ENCODE assay signal across 9 cellular contexts in genomic region chr22:26658161-26658560, GRCh38. TPM values are rescaled to one million over a fixed set of nuclear protein-coding genes. Genes with fewer than 3 reads are reported as not detected.
DNase-seq lines count a peak whose midpoint lies in the region; ATAC-seq and TF ChIP-seq lines count a peak whose summit lies in the region.
"Had no signal": no experiment of that assay in that cellular context is flagged by ENCODE, and none has a peak within 500 bp of the region (broad histone marks: within the 10 kb centered on the region; RNA-seq: fewer than 3 reads in every experiment).

No MANE protein-coding gene starts in this region.

- TF ChIP-seq CTCF in vagina (IDR thresholded peaks at IDR 0.05) (no peak), left lung (IDR thresholded peaks at IDR 0.05) (no peak), body of pancreas (IDR thresholded peaks at IDR 0.05) (no peak)

- H3K4me3 ChIP-seq in right cardiac atrium (ENCODE audit: low read length), result peak overlapping the region; percentile 26
- peak overlapping the region; percentile 81 for H3K4me3 ChIP-seq in iPS-18c (ENCODE audit: insufficient read depth, low read depth, low read length)
- peak overlapping the region; percentile 32 for H3K4me3 ChIP-seq in vagina
- H3K4me3 ChIP-seq in left lung, result peak overlapping the region in 1 of 2 donors; percentile 41
- H3K4me3 ChIP-seq in body of pancreas, result no peak overlapping the region

- no peaks in the 10 kb centered on the region for H3K36me3 ChIP-seq in vagina
- no peaks in the 10 kb centered on the region for H3K36me3 ChIP-seq in left lung
- no peaks in the 10 kb centered on the region for H3K36me3 ChIP-seq in body of pancreas (replicated peaks in 1 of 2; ENCODE audit: insufficient read depth in 1 of 2, low read depth in 2 of 2)

- H3K4me3 Mint-ChIP-seq in activated CD8-positive, alpha-beta T cell treated with anti-CD3 and anti-CD28 coated beads, Interleukin-2, amount 10 ng/mL, durations not matched to agents 7 days and 5 days, result peak overlapping the region; percentile 87

- peak overlapping the region; percentile 88 for H3K27ac Mint-ChIP-seq in activated CD8-positive, alpha-beta T cell treated with anti-CD3 and anti-CD28 coated beads, Interleukin-2, amount 10 ng/mL, durations not matched to agents 7 days and 5 days

- POLR2A ChIA-PET in activated CD8-positive, alpha-beta T cell treated with anti-CD3 and anti-CD28 coated beads, Interleukin-2, amount 10 ng/mL, durations not matched to agents 7 days and 5 days (lab: Charles Lee), result interaction anchor here (0.5 to 0.6 kb wide), 2 partner anchors 14 to 93 kb away, joined by 3 read pairs; no protein-coding TSS in a partner anchor

- ATAC-seq in right cardiac atrium (no peak), left ventricle myocardium superior (no peak), left lung (no peak), body of pancreas (no peak)
- ATAC-seq in activated CD8-positive, alpha-beta T cell treated with anti-CD3 and anti-CD28 coated beads, Interleukin-2, amount 10 ng/mL, durations not matched to agents 7 days and 5 days, result peak; percentile 15

- peaks cover under 1% of the 10 kb centered on the region for H3K36me3 Mint-ChIP-seq in activated CD8-positive, alpha-beta T cell treated with anti-CD3 and anti-CD28 coated beads, Interleukin-2, amount 10 ng/mL, durations not matched to agents 7 days and 5 days (ENCODE audit: low read depth)

- H3K27ac ChIP-seq in right cardiac atrium (ENCODE audit: low read length) (no peak overlapping the region), vagina (no peak overlapping the region), left lung (peak overlapping the region in 1 of 2 donors; percentile 57), body of pancreas (no peak overlapping the region)

- 3% methylated on average over 11 of the region's 11 CpGs for WGBS in right cardiac atrium
- WGBS in body of pancreas, 2 donors, result 3 to 5% methylated on average over 8 to 11 of the region's 11 CpGs

- no peaks in the 10 kb centered on the region for H3K9me3 Mint-ChIP-seq in activated CD8-positive, alpha-beta T cell treated with anti-CD3 and anti-CD28 coated beads, Interleukin-2, amount 10 ng/mL, durations not matched to agents 7 days and 5 days (ENCODE audit: insufficient read depth)

- intact Hi-C loops in right cardiac atrium (cut with DNase I), result no loop called here
- intact Hi-C loops in left ventricle myocardium superior (cut with micrococcal nuclease), result no loop called here
- intact Hi-C loops in vagina (cut with DNase I), result no loop called here
- intact Hi-C loops in left lung (cut with DNase I), result no loop called here
- intact Hi-C loops in body of pancreas (cut with DNase I), result no loop called here

- peaks cover 9% of the 10 kb centered on the region for H3K27me3 Mint-ChIP-seq in activated CD8-positive, alpha-beta T cell treated with anti-CD3 and anti-CD28 coated beads, Interleukin-2, amount 10 ng/mL, durations not matched to agents 7 days and 5 days (ENCODE audit: low read depth)

- no peaks in the 10 kb centered on the region for H3K4me1 ChIP-seq in right cardiac atrium (ENCODE audit: control insufficient read depth, insufficient read depth, low read length)
- peaks cover 26% of the 10 kb centered on the region for H3K4me1 ChIP-seq in vagina
- H3K4me1 ChIP-seq in left lung, result peaks cover 12 to 41% of the 10 kb centered on the region in 2 donors
- H3K4me1 ChIP-seq in body of pancreas, result peaks cover 19% of the 10 kb centered on the region

- H3K9me3 ChIP-seq in right cardiac atrium (ENCODE audit: control insufficient read depth, low read length) (no peaks in the 10 kb centered on the region), iPS-18c (ENCODE audit: control insufficient read depth, insufficient read depth, low read length) (no peaks in the 10 kb centered on the region), vagina (no peaks in the 10 kb centered on the region), left lung (no peaks in the 10 kb centered on the region), body of pancreas (no peaks in the 10 kb centered on the region)

- peaks cover 22% of the 10 kb centered on the region for H3K4me1 Mint-ChIP-seq in activated CD8-positive, alpha-beta T cell treated with anti-CD3 and anti-CD28 coated beads, Interleukin-2, amount 10 ng/mL, durations not matched to agents 7 days and 5 days (ENCODE audit: low read depth)

- CTCF ChIA-PET in activated CD8-positive, alpha-beta T cell treated with anti-CD3 and anti-CD28 coated beads, Interleukin-2, amount 10 ng/mL, durations not matched to agents 7 days and 5 days (lab: Charles Lee), result interaction anchor here (1.0 to 1.1 kb wide), 2 partner anchors 16 to 155 kb away, joined by 3 read pairs; no protein-coding TSS in a partner anchor

- H3K27me3 ChIP-seq in right cardiac atrium (ENCODE audit: control insufficient read depth, insufficient read depth), result no peaks in the 10 kb centered on the region
- H3K27me3 ChIP-seq in vagina, result peaks cover 18% of the 10 kb centered on the region
- peaks cover 29 to 48% of the 10 kb centered on the region in 2 donors for H3K27me3 ChIP-seq in left lung
- peaks cover 0 to 29% of the 10 kb centered on the region in 2 donors for H3K27me3 ChIP-seq in body of pancreas

- DNase-seq in right cardiac atrium (no peak), left ventricle myocardium superior (no peak), vagina (ENCODE audit: extremely low spot score in 2 of 2) (no peak), left lung (no peak), body of pancreas (no peak), cerebellar nuclear complex (lab: John Stamatoyannopoulos, UW) (no peak)
- DNase-seq in activated CD8-positive, alpha-beta T cell treated with anti-CD3 and anti-CD28 coated beads, Interleukin-2, amount 10 ng/mL, durations not matched to agents 7 days and 5 days, result peak; percentile 44

- TF ChIP-seq POLR2A in vagina (IDR thresholded peaks at IDR 0.05), result no peak
- TF ChIP-seq POLR2A in body of pancreas (IDR thresholded peaks at IDR 0.05), result no peak

RNA-seq across cellular contexts. Expression of gene MIAT, which starts 0.8 kb away (rescaled TPM):
- total RNA-seq in right cardiac atrium, result 1 to 10 TPM; 1.3 to 2.7 (median 1.5) TPM
- polyA plus RNA-seq in right cardiac atrium, result 0.45 TPM
- total RNA-seq in left ventricle myocardium superior, result 1.9 TPM
- 10 to 100 TPM; 23.6 to 26.3 TPM for total RNA-seq in activated CD8-positive, alpha-beta T cell treated with anti-CD3 and anti-CD28 coated beads, Interleukin-2, amount 10 ng/mL, durations not matched to agents 7 days and 5 days
- 2.7 TPM for total RNA-seq in vagina
- 10 to 100 TPM in 1 of 2 donors, 1 to 10 TPM in 1; 1.7 to 11.2 TPM for total RNA-seq in left lung
- total RNA-seq in body of pancreas, result 1 to 10 TPM; 1.0 to 2.6 TPM

RNA-seq across cellular contexts. Expression of gene CRYBA4, which starts 36.4 kb away (rescaled TPM):
- total RNA-seq in right cardiac atrium (not detected), left ventricle myocardium superior (not detected), vagina (not detected), left lung (not detected), body of pancreas (not detected)
- not detected for polyA plus RNA-seq in right cardiac atrium
- not detected for total RNA-seq in activated CD8-positive, alpha-beta T cell treated with anti-CD3 and anti-CD28 coated beads, Interleukin-2, amount 10 ng/mL, durations not matched to agents 7 days and 5 days
- total RNA-seq: LHCN-M2 had no signal

RNA-seq across cellular contexts. Expression of gene CRYBB1, which starts 40.3 kb away (rescaled TPM):
- 1 to 10 TPM in 2 of 4 donors, under 1 TPM in 2; 0.48 to 1.3 (median 0.99) TPM for total RNA-seq in right cardiac atrium
- 0.25 TPM for polyA plus RNA-seq in right cardiac atrium
- 0.64 TPM for total RNA-seq in left ventricle myocardium superior
- not detected for total RNA-seq in activated CD8-positive, alpha-beta T cell treated with anti-CD3 and anti-CD28 coated beads, Interleukin-2, amount 10 ng/mL, durations not matched to agents 7 days and 5 days
- not detected for total RNA-seq in vagina
- total RNA-seq in left lung, result 1 to 10 TPM; 1.0 to 1.3 TPM
- total RNA-seq in body of pancreas, result under 1 TPM in 1 of 2 donors, not detected in 1; 0.52 TPM
- total RNA-seq: LHCN-M2 had no signal

Comparison
In these comparisons a context has a peak if more than half of its experiments do, and no peak if none do; other contexts are left out.
1. H3K4me3 ChIP-seq: peak in right cardiac atrium (single experiment), iPS-18c (single experiment) and vagina (2 of 2); none in body of pancreas (0 of 2).